11 cellular contexts compared by ENCODE assay signal in the genomic region with DNA sequence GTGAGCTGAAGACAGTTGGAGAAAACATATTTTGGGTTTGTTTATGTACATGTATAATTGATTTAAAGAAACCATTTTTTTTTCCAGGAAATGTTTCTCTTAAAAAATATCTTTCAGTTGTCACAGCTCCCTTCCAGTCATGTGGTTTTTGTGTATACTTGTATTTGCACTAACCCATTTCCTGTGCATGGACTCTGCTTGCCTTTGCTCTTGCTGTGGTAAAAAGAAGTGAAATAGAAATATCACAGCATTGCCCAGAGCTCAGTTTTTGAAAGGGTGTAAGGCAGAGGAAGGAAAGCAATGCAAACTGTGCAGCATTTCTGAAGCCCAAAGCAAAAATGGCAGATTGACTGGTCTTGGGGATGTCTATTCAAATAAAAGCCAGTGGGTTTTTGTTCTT.
A peak's percentile ranks its signal among the peaks of the same experiment; 100 is the strongest.
DNase-seq lines count a peak whose midpoint lies in the region; ATAC-seq and TF ChIP-seq lines count a peak whose summit lies in the region.
"Had no signal": no experiment of that assay in that cellular context is flagged by ENCODE, and none has a peak within 500 bp of the region (broad histone marks: within the 10 kb centered on the region; RNA-seq: fewer than 3 reads in every experiment).

No MANE protein-coding gene starts in this region.

- ATAC-seq in GM18498 (IDR thresholded peaks at IDR 0.05; ENCODE audit: unreplicated experiment) (peak; percentile 95), GM19468 (IDR thresholded peaks at IDR 0.05; ENCODE audit: extremely low read depth, unreplicated experiment) (peak; percentile 42), HG03354 (IDR thresholded peaks at IDR 0.05; ENCODE audit: poor library complexity, severe bottlenecking, unreplicated experiment) (peak; percentile 75), HG03039 (IDR thresholded peaks at IDR 0.05; ENCODE audit: unreplicated experiment) (no peak)

- H3K27me3 Mint-ChIP-seq in activated naive CD8-positive, alpha-beta T cell = no peaks in the 10 kb centered on the region

- CTCF ChIA-PET in GM10248 (lab: Yijun Ruan, JAX) = interaction anchor here (0.9 to 1.7 kb wide), 3 partner anchors 8 to 14 kb away, joined by 3 to 7 read pairs (median 6); a partner anchor contains a TSS

- peak overlapping the region; percentile 38 for H3K4me3 Mint-ChIP-seq in activated naive CD8-positive, alpha-beta T cell
- H3K4me3 Mint-ChIP-seq: brain had no signal

- no peaks in the 10 kb centered on the region for H3K9me3 Mint-ChIP-seq in activated naive CD8-positive, alpha-beta T cell (ENCODE audit: low read depth)

- POLR2A ChIA-PET in GM10248 (lab: Yijun Ruan, JAX) = no interaction called here

- H3K27ac Mint-ChIP-seq in activated naive CD8-positive, alpha-beta T cell = peak overlapping the region; percentile 74
- H3K27ac Mint-ChIP-seq: brain, progenitor cell of endocrine pancreas had no signal

- no peaks in the 10 kb centered on the region for H3K36me3 Mint-ChIP-seq in activated naive CD8-positive, alpha-beta T cell
- H3K36me3 Mint-ChIP-seq: brain had no signal

- TF ChIP-seq CTCF in GM10248 (IDR thresholded peaks at IDR 0.05; ENCODE audit: control extremely low read depth, extremely low read depth, low read depth, missing control alignments) = no peak

- DNase-seq in cerebellar nuclear complex (lab: John Stamatoyannopoulos, UW) (no peak), GM10248 (ENCODE audit: extremely low spot score) (no peak), SKM-1 (lab: John Stamatoyannopoulos, UW; ENCODE audit: unreplicated experiment) (no peak)
- DNase-seq: SHP77 treated with DMSO at 0.1 percent for 48 hours had no signal

- peaks cover 70% of the 10 kb centered on the region for H3K4me1 Mint-ChIP-seq in activated naive CD8-positive, alpha-beta T cell (ENCODE audit: low read depth)
- H3K4me1 Mint-ChIP-seq: brain had no signal
